ENCODE assay signal across 9 cellular contexts in the genomic region with DNA sequence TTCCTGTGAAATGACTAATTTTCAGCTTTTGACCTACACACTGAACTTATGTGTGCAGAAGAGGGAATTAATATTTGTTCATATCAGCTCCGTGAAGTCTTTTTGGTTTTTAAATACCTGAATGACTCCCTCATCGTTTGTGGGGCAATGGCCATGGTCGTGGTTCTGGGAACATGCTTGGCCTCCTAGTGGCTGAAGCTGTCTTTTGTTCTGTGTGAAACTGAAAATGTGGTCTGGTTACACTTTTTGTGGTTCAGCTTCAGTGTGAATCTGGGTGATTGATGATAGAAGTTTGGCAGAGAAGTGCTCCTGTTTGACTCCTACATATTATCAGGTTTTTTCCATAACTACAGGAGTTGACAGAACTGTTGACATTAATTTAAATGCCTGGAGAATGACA.
DNase-seq lines count a peak whose midpoint lies in the region; ATAC-seq, FAIRE-seq and TF ChIP-seq lines count a peak whose summit lies in the region.
"Had no signal": no experiment of that assay in that cellular context is flagged by ENCODE, and none has a peak within 500 bp of the region (broad histone marks: within the 10 kb centered on the region; RNA-seq: fewer than 3 reads in every experiment).

No MANE protein-coding gene starts in this region.

- no peak overlapping the region for H3K14ac ChIP-seq in neuronal stem cell (ENCODE audit: low read length)

- no peak overlapping the region for H4K8ac ChIP-seq in neuronal stem cell (ENCODE audit: low read depth, low read length)

- no peak overlapping the region for H3K9ac ChIP-seq in neuronal stem cell (ENCODE audit: low read depth, low read length, poor library complexity)

- no peak overlapping the region for H4K91ac ChIP-seq in neuronal stem cell (ENCODE audit: low read depth, low read length, poor library complexity)

- no peak overlapping the region for H2BK120ac ChIP-seq in neuronal stem cell (ENCODE audit: low read depth, low read length)

- no peak overlapping the region for H2BK5ac ChIP-seq in neuronal stem cell (ENCODE audit: low read length)

- no peaks in the 10 kb centered on the region for H3K36me3 ChIP-seq in pancreas
- no peaks in the 10 kb centered on the region for H3K36me3 ChIP-seq in body of pancreas (replicated peaks in 1 of 2; ENCODE audit: insufficient read depth in 1 of 2, low read depth in 2 of 2)
- H3K36me3 ChIP-seq in neuronal stem cell (replicated peaks in 1 of 2; ENCODE audit: control insufficient read depth in 2 of 2, insufficient read depth in 2 of 2, low read length in 2 of 2), result no peaks in the 10 kb centered on the region

- intact Hi-C loops in pancreas (cut with DNase I) (no loop called here), body of pancreas (cut with DNase I) (no loop called here)

- no peak overlapping the region for H3K27ac Mint-ChIP-seq in nephron progenitor cell
- H3K27ac Mint-ChIP-seq: T-helper 1 cell treated with Interleukin-12 subunit alpha and Interleukin-12 subunit beta and Interleukin-4 antibody, amounts not matched to agents 30 μg/mL and 1 μg/mL, for 36 hours had no signal

- no peak overlapping the region for H3K23ac ChIP-seq in neuronal stem cell (ENCODE audit: low read depth, low read length, poor library complexity)

- H3K79me1 ChIP-seq in neuronal stem cell (ENCODE audit: low read depth, low read length), result no peaks in the 10 kb centered on the region

- ATAC-seq in GM18873 (IDR thresholded peaks at IDR 0.05; ENCODE audit: low FRiP score, unreplicated experiment) (peak; percentile 92), HG02840 (IDR thresholded peaks at IDR 0.05; ENCODE audit: low FRiP score, unreplicated experiment) (peak; percentile 61), pancreas (no peak), body of pancreas (no peak)
- no peak for ATAC-seq in activated CD4-positive, CD25-positive, alpha-beta regulatory T cell treated with anti-CD3 and anti-CD28 coated beads, Interleukin-2, amount 50 U/mL, for 24 hours

- 17 to 19% methylated on average over 3 of the region's 3 CpGs for WGBS in pancreas, 2 donors
- WGBS in body of pancreas, 2 donors, result 9 to 18% methylated on average over 3 of the region's 3 CpGs
- WGBS in neuronal stem cell (ENCODE audit: extremely low coverage in 2 of 2, insufficient read length in 2 of 2, insufficient replicate concordance in 1 of 2), 2 donors, result no CpG with 5 or more reads among the region's 3 CpGs

- H3K36me3 Mint-ChIP-seq in nephron progenitor cell (ENCODE audit: low read depth), result no peaks in the 10 kb centered on the region

- no peak overlapping the region for H3K4me2 ChIP-seq in neuronal stem cell (ENCODE audit: insufficient read depth, low read length, poor library complexity, severe bottlenecking)

- no peaks in the 10 kb centered on the region for H3K27me3 ChIP-seq in pancreas
- H3K27me3 ChIP-seq in body of pancreas, result no peaks in the 10 kb centered on the region
- no peaks in the 10 kb centered on the region for H3K27me3 ChIP-seq in neuronal stem cell (ENCODE audit: control insufficient read depth in 3 of 3, insufficient read depth in 3 of 3, low read depth in 1 of 3, low read length in 3 of 3)

- no peak overlapping the region for H3K18ac ChIP-seq in neuronal stem cell (ENCODE audit: low read length)

- H2BK12ac ChIP-seq in neuronal stem cell (ENCODE audit: low read length), result no peak overlapping the region

- no peak overlapping the region for H2AK5ac ChIP-seq in neuronal stem cell (ENCODE audit: low read depth, low read length)

- no peak overlapping the region for H2AFZ ChIP-seq in neuronal stem cell (ENCODE audit: low read length)

- H3K27ac ChIP-seq in pancreas (no peak overlapping the region), body of pancreas (no peak overlapping the region), neuronal stem cell (replicated peaks; ENCODE audit: low read length) (no peak overlapping the region)

- H3K9me3 Mint-ChIP-seq in nephron progenitor cell, result no peaks in the 10 kb centered on the region
- H3K9me3 Mint-ChIP-seq: T-helper 1 cell treated with Interleukin-12 subunit alpha and Interleukin-12 subunit beta and Interleukin-4 antibody, amounts not matched to agents 30 μg/mL and 1 μg/mL, for 36 hours had no signal

- H3K27me3 Mint-ChIP-seq in nephron progenitor cell (ENCODE audit: low read depth, poor library complexity), result no peaks in the 10 kb centered on the region

- TF ChIP-seq POLR2A in body of pancreas (IDR thresholded peaks at IDR 0.05), result no peak

- TF ChIP-seq CTCF in nephron progenitor cell (IDR thresholded peaks at IDR 0.05), result peak; percentile 31
- no peak for TF ChIP-seq CTCF in pancreas (IDR thresholded peaks at IDR 0.05)
- peak in 1 of 7 experiments; percentile 5 for TF ChIP-seq CTCF in body of pancreas (IDR thresholded peaks at IDR 0.05)

- no peak overlapping the region for H2BK15ac ChIP-seq in neuronal stem cell (ENCODE audit: low read length)

- no peak overlapping the region for H3K4me3 ChIP-seq in pancreas
- no peak overlapping the region for H3K4me3 ChIP-seq in body of pancreas
- no peak overlapping the region for H3K4me3 ChIP-seq in neuronal stem cell (ENCODE audit: low read length in 2 of 2)

- H3K4me3 Mint-ChIP-seq in nephron progenitor cell, result no peak overlapping the region
- H3K4me3 Mint-ChIP-seq: T-helper 1 cell treated with Interleukin-12 subunit alpha and Interleukin-12 subunit beta and Interleukin-4 antibody, amounts not matched to agents 30 μg/mL and 1 μg/mL, for 36 hours had no signal

- H3K4me1 ChIP-seq in pancreas (no peaks in the 10 kb centered on the region), body of pancreas (no peaks in the 10 kb centered on the region), neuronal stem cell (ENCODE audit: control insufficient read depth in 2 of 2, insufficient read depth in 1 of 2, low read depth in 1 of 2, low read length in 2 of 2) (no peaks in the 10 kb centered on the region)

- H3K9me3 ChIP-seq in pancreas (no peaks in the 10 kb centered on the region), body of pancreas (no peaks in the 10 kb centered on the region), neuronal stem cell (replicated peaks in 1 of 2; ENCODE audit: control insufficient read depth in 2 of 2, insufficient read depth in 1 of 2, low read depth in 1 of 2, low read length in 2 of 2) (no peaks in the 10 kb centered on the region)

- no peak overlapping the region for H3K4ac ChIP-seq in neuronal stem cell (ENCODE audit: low read length)

- DNase-seq in OCI-M1 (lab: John Stamatoyannopoulos, UW), result peak; percentile 59
- DNase-seq in nephron progenitor cell, result no peak
- no peak for DNase-seq in pancreas
- no peak for DNase-seq in body of pancreas
- no peak for DNase-seq in neuronal stem cell (ENCODE audit: low spot score)

- FAIRE-seq in pancreas (lab: Jason Lieb, UNC), result no peak

- H3K4me1 Mint-ChIP-seq in nephron progenitor cell, result peaks cover 12% of the 10 kb centered on the region

Comparison
In these comparisons a context has a peak if more than half of its experiments do, and no peak if none do; other contexts are left out.
1. ATAC-seq: peak in GM18873 (single experiment) and HG02840 (single experiment); none in pancreas (0 of 4), activated CD4-positive, CD25-positive, alpha-beta regulatory T cell treated with anti-CD3 and anti-CD28 coated beads, Interleukin-2, amount 50 U/mL, for 24 hours (0 of 2) and body of pancreas (single experiment).